Comparison of ENCODE assay signal across 8 cellular contexts in genomic region chrX:73563740-73564073, GRCh38. TPM values are rescaled to one million over a fixed set of nuclear protein-coding genes. Genes with fewer than 3 reads are reported as not detected.
A peak's percentile ranks its signal among the peaks of the same experiment; 100 is the strongest.
DNase-seq lines count a peak whose midpoint lies in the region; ATAC-seq and TF ChIP-seq lines count a peak whose summit lies in the region.

No MANE protein-coding gene starts in this region.

- no peak overlapping the region for H3K23ac ChIP-seq in H9 (ENCODE audit: insufficient read length, low read depth, low read length)

- no peak overlapping the region for H2BK15ac ChIP-seq in H9 (ENCODE audit: low read depth, low read length)

- peaks cover 0 to 5% (median 1%) of the 10 kb centered on the region in 3 experiments; a peak in 3 of 7 replicates for H3K36me3 Mint-ChIP-seq in H9 (ENCODE audit: insufficient read depth in 1 of 3, low read depth in 3 of 3)

- H3K18ac ChIP-seq in H9 (ENCODE audit: insufficient read length, low read depth, low read length) = no peak overlapping the region

- no peaks in the 10 kb centered on the region for H3K27me3 ChIP-seq in H9 (ENCODE audit: insufficient read depth, low read length)
- no peaks in the 10 kb centered on the region for H3K27me3 ChIP-seq in mononuclear cell (ENCODE audit: insufficient read depth, low read length)

- no peak overlapping the region for H2AK5ac ChIP-seq in H9 (ENCODE audit: insufficient read length, low read length)

- peaks cover 0 to 6% of the 10 kb centered on the region in 2 experiments; a peak in 4 of 5 replicates for H3K9me3 Mint-ChIP-seq in H9

- peak overlapping the region; percentile 91 to 96 for H3K4me3 Mint-ChIP-seq in H9

- no peak overlapping the region for H2BK20ac ChIP-seq in H9 (ENCODE audit: low read depth, low read length, poor library complexity, severe bottlenecking)

- peak overlapping the region; percentile 76 to 98 (median 93); a peak in 6 of 7 replicates for H3K27ac Mint-ChIP-seq in H9

- H3K27ac ChIP-seq in H9 (ENCODE audit: insufficient read length, low read depth, low read length) (no peak overlapping the region), coronary artery (peak overlapping the region; percentile 86 to 90)

- H2BK5ac ChIP-seq in H9 (ENCODE audit: insufficient read length, low read length) = no peak overlapping the region

- no peak overlapping the region for H3K14ac ChIP-seq in H9 (ENCODE audit: insufficient read depth, low read length)

- ATAC-seq in GM18502 (IDR thresholded peaks at IDR 0.05; ENCODE audit: poor library complexity, unreplicated experiment) (peak; percentile 45), HG03469 (IDR thresholded peaks at IDR 0.05; ENCODE audit: unreplicated experiment) (no peak)

- H3K23me2 ChIP-seq in H9 (ENCODE audit: insufficient read length, low read depth, low read length, poor library complexity, severe bottlenecking) = no peaks in the 10 kb centered on the region

- H4K5ac ChIP-seq in H9 (ENCODE audit: insufficient read length, low read depth, low read length) = no peak overlapping the region

- H3K79me1 ChIP-seq in H9 (ENCODE audit: insufficient read depth, low read depth, low read length, poor library complexity, severe bottlenecking) = no peaks in the 10 kb centered on the region

- H3K79me2 ChIP-seq in H9 (ENCODE audit: insufficient read depth, low read length) = no peaks in the 10 kb centered on the region; the same call in 1 of the 2 replicates

- no CpG with 5 or more reads among the region's 3 CpGs for WGBS in H9 (ENCODE audit: extremely low coverage, insufficient read length, low lambda C conversion rate)

- H3K9me3 ChIP-seq in H9 (ENCODE audit: control insufficient read depth, low read depth, low read length) (no peaks in the 10 kb centered on the region), mononuclear cell (ENCODE audit: low read depth, low read length) (no peaks in the 10 kb centered on the region)

- peaks cover 3 to 6% of the 10 kb centered on the region in 2 experiments; a peak in 2 of 4 replicates for H3K4me1 Mint-ChIP-seq in H9

- H2AFZ ChIP-seq in H9 (ENCODE audit: low read length) = no peak overlapping the region

- H4K20me1 ChIP-seq in H9 (ENCODE audit: control insufficient read depth, insufficient read depth, insufficient read length) = no peaks in the 10 kb centered on the region

- no peak overlapping the region for H2BK12ac ChIP-seq in H9 (ENCODE audit: insufficient read length, low read depth, low read length)

- no peak overlapping the region for H3K56ac ChIP-seq in H9 (ENCODE audit: insufficient read length, low read depth, low read length)

- TF ChIP-seq CTCF in H9 (conservative IDR thresholded peaks at IDR 0.05) (no peak), coronary artery (IDR thresholded peaks at IDR 0.05) (no peak)

- peak overlapping the region; percentile 60 for H3K9ac ChIP-seq in H9 (ENCODE audit: extremely low read depth, insufficient read length, low read length)

- no peak overlapping the region for H2BK120ac ChIP-seq in H9 (ENCODE audit: low read depth, low read length, poor library complexity, severe bottlenecking)

- no peak overlapping the region for H4K8ac ChIP-seq in H9 (replicated peaks; ENCODE audit: insufficient read length, low read depth, low read length)

- H3K27me3 Mint-ChIP-seq in H9 (ENCODE audit: low read depth) = no peaks in the 10 kb centered on the region

- H4K91ac ChIP-seq in H9 (ENCODE audit: insufficient read length, low read depth, low read length) = no peak overlapping the region

- H3K4me2 ChIP-seq in H9 (ENCODE audit: insufficient read depth, insufficient read length, low read length) = peak overlapping the region; percentile 37

- H3K4ac ChIP-seq in H9 (ENCODE audit: low read depth, low read length) = no peak overlapping the region

- H3K4me3 ChIP-seq in coronary artery = peak overlapping the region; percentile 82
- peak overlapping the region; percentile 50 for H3K4me3 ChIP-seq in mononuclear cell (ENCODE audit: low read length)

- H3T11ph ChIP-seq in H9 (ENCODE audit: low read length) = no peak overlapping the region

- H3K4me1 ChIP-seq in H9 (ENCODE audit: insufficient read depth, low read length) (no peaks in the 10 kb centered on the region), mononuclear cell (ENCODE audit: insufficient read depth, low read length) (peaks cover 7% of the 10 kb centered on the region)

- DNase-seq in H9 = no peak
- DNase-seq in NCI-H526 treated with DMSO at 0.1 percent for 48 hours (lab: John Stamatoyannopoulos, UW) = peak; percentile 35
- DNase-seq in coronary artery (ENCODE audit: low spot score) = no peak
- no peak for DNase-seq in stimulated activated CD4-positive, alpha-beta T cell treated with anti-CD3 and anti-CD28 coated beads, Interleukin-12 subunit alpha, Interleukin-12 subunit beta, amount 100 ng/mL, for 4 hours
- DNase-seq in SKM-1 treated with dmso at 0.1 percent for 144 hours (lab: John Stamatoyannopoulos, UW; ENCODE audit: unreplicated experiment) = no peak

RNA-seq across cellular contexts. Expression of gene CHIC1, which starts 0.7 kb away (rescaled TPM):
- total RNA-seq in H9 (2021) (17.2 and 18.2 TPM in 2 replicates), mononuclear cell (8.4 TPM)
